Comparison of ENCODE assay signal across 1 cellular context in genomic region chr3:196398782-196399181, GRCh38.
TF ChIP-seq lines count a peak whose summit lies in the region.

No MANE protein-coding gene starts in this region.

TF ChIP-seq in K562, 482 proteins besides CTCF, POLR2A, EP300 and RAD21 (continued from another document):
- TF ChIP-seq SIN3B (IDR thresholded peaks at IDR 0.05; ENCODE audit: low read depth) (no peak), ZNF668 (CRISPR knock-in tag; IDR thresholded peaks at IDR 0.05) (no peak), HNRNPK (IDR thresholded peaks at IDR 0.05; ENCODE audit: low read depth, low read length, poor library complexity, severe bottlenecking) (no peak), RAD51 (IDR thresholded peaks at IDR 0.05; ENCODE audit: borderline replicate concordance, low read depth) (no peak), ZNF507 (tag; conservative IDR thresholded peaks at IDR 0.05) (no peak), TCF7L2 (IDR thresholded peaks at IDR 0.05; ENCODE audit: low read depth, low read length) (no peak), GABPB2 (CRISPR knock-in tag; conservative IDR thresholded peaks at IDR 0.05) (no peak), SMARCA4 (IDR thresholded peaks at IDR 0.05) (0 out of 2 replicates have a peak, but pooled peaks have one; percentile 17), PHB2 (IDR thresholded peaks at IDR 0.05; ENCODE audit: low read depth) (no peak), CCNT2 (IDR thresholded peaks at IDR 0.05; ENCODE audit: borderline replicate concordance, extremely low read depth, insufficient read length, low read depth, low read length) (no peak), ARID1B (IDR thresholded peaks at IDR 0.05) (peak; percentile 30; the same call in 1 of the 2 replicates), RBM14 (IDR thresholded peaks at IDR 0.05; ENCODE audit: borderline replicate concordance, insufficient read depth, low read depth, low read length) (no peak), MYBL2 (IDR thresholded peaks at IDR 0.05; ENCODE audit: low read depth) (no peak), MYBL2 (CRISPR knock-in tag; IDR thresholded peaks at IDR 0.05; ENCODE audit: borderline replicate concordance) (no peak), FOXJ2 (tag; IDR thresholded peaks at IDR 0.05) (no peak)
- TF ChIP-seq, protein P1, sequence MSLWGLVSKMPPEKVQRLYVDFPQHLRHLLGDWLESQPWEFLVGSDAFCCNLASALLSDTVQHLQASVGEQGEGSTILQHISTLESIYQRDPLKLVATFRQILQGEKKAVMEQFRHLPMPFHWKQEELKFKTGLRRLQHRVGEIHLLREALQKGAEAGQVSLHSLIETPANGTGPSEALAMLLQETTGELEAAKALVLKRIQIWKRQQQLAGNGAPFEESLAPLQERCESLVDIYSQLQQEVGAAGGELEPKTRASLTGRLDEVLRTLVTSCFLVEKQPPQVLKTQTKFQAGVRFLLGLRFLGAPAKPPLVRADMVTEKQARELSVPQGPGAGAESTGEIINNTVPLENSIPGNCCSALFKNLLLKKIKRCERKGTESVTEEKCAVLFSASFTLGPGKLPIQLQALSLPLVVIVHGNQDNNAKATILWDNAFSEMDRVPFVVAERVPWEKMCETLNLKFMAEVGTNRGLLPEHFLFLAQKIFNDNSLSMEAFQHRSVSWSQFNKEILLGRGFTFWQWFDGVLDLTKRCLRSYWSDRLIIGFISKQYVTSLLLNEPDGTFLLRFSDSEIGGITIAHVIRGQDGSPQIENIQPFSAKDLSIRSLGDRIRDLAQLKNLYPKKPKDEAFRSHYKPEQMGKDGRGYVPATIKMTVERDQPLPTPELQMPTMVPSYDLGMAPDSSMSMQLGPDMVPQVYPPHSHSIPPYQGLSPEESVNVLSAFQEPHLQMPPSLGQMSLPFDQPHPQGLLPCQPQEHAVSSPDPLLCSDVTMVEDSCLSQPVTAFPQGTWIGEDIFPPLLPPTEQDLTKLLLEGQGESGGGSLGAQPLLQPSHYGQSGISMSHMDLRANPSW (CRISPR knock-in tag; IDR thresholded peaks at IDR 0.05), result no peak
- TF ChIP-seq, protein P2, sequence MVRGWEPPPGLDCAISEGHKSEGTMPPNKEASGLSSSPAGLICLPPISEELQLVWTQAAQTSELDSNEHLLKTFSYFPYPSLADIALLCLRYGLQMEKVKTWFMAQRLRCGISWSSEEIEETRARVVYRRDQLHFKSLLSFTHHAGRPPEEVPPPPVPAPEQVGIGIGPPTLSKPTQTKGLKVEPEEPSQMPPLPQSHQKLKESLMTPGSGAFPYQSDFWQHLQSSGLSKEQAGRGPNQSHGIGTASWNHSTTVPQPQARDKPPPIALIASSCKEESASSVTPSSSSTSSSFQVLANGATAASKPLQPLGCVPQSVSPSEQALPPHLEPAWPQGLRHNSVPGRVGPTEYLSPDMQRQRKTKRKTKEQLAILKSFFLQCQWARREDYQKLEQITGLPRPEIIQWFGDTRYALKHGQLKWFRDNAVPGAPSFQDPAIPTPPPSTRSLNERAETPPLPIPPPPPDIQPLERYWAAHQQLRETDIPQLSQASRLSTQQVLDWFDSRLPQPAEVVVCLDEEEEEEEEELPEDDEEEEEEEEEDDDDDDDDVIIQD (CRISPR knock-in tag; IDR thresholded peaks at IDR 0.05), result no peak
TF ChIP-seq in K562: peak in this region for 11.
